26 cellular contexts compared by ENCODE assay signal in the genomic region with DNA sequence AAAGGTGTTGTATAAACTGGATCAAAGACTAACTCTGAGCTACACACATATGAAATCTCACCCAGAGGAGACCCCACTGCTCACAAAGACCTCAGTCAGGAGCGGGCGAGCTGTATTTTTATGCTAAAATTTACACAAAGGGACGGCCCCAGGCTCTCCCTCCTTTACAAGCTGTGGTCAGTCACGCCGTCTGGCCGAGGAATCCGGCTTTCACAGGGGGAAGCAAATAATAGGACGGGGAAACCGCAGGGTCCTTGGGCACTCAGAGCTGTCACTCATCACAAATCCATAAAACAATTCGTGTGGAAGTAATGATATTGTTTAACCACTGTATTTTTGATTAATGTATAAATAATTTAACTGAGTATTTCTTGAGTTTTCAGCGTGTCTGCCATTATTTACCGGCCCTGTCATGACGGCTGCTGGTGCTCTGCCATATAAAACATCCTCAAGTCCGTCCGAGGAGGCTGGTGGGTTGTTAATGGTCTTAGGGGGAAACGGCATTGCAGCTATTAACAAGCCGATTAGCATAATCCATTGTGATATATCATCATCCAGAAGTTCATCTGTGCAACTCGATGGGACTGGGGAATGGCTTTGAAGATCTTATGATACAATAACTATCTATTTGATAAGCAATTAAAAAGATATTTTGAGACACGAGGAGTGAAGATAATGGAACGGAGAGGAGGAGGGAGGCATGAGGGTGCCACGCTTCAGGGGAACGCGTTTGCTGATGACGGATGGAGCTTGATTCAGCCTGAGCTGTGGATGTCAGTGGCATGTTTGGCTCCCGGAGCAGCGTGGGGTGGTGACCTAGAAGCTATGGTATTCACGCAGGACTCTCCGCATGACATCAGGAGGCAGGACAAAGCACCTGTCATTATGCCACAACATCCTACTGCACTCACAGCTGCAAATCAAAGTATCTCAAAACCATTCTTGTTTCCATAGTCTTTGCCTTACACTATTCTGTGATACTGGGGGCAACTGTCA.
DNase-seq lines count a peak whose midpoint lies in the region; ATAC-seq and TF ChIP-seq lines count a peak whose summit lies in the region.
"Had no signal": no experiment of that assay in that cellular context is flagged by ENCODE, and none has a peak within 500 bp of the region (broad histone marks: within the 10 kb centered on the region; RNA-seq: fewer than 3 reads in every experiment).

No MANE protein-coding gene starts in this region.

- TF ChIP-seq POLR2A in IMR-90 (IDR thresholded peaks at IDR 0.05; ENCODE audit: low read depth, low read length) (no peak), heart left ventricle (IDR thresholded peaks at IDR 0.05) (no peak)

- H2AK9ac ChIP-seq in IMR-90 (replicated peaks; ENCODE audit: low read depth, low read length, poor library complexity) = peak overlapping the region; percentile 42

- H3K79me2 ChIP-seq in GM23338 (replicated peaks; ENCODE audit: insufficient read depth) = no peaks in the 10 kb centered on the region
- H3K79me2 ChIP-seq in osteoblast (ENCODE audit: insufficient read depth, low read length) = no peaks in the 10 kb centered on the region
- H3K79me2 ChIP-seq: parathyroid adenoma had no signal

- no peak overlapping the region for H4K91ac ChIP-seq in IMR-90 (ENCODE audit: insufficient read depth, low read depth, low read length)

- H3K4ac ChIP-seq in IMR-90 (ENCODE audit: low read depth, low read length) = no peak overlapping the region

- no peak overlapping the region for H4K8ac ChIP-seq in IMR-90 (ENCODE audit: low read depth in 2 of 2, low read length in 2 of 2)

- dilution Hi-C loops in IMR-90 (cut with HindIII; ENCODE audit: low sequenced_read_pairs, unreplicated experiment) = no loop called here

- no CpG with 5 or more reads among the region's 28 CpGs for WGBS in IMR-90 (ENCODE audit: extremely low coverage in 2 of 2, insufficient read length in 1 of 2), 2 experiments
- 29 to 38% (median 35%) methylated on average over 28 of the region's 28 CpGs for WGBS in heart left ventricle, 4 donors

- CTCF ChIA-PET in IMR-90 (lab: Yijun Ruan, JAX) = no interaction called here

- H3K27ac ChIP-seq in GM23338 (ENCODE audit: low read depth) (no peak overlapping the region), IMR-90 (ENCODE audit: insufficient read depth, low read length) (no peak overlapping the region), iPS-18a (ENCODE audit: low read length) (no peak overlapping the region), osteoblast (ENCODE audit: low read depth, low read length) (no peak overlapping the region), heart left ventricle (no peak overlapping the region)
- H3K27ac ChIP-seq: parathyroid adenoma, thyroid gland had no signal

- DNase-seq in GM23338 (ENCODE audit: low spot score) = peak; percentile 56
- DNase-seq in IMR-90 = no peak
- DNase-seq in osteoblast (ENCODE audit: insufficient read length, low spot score, missing footprints) = no peak
- no peak for DNase-seq in heart left ventricle
- DNase-seq in amygdala (lab: John Stamatoyannopoulos, UW) = no peak
- DNase-seq: activated CD4-positive, alpha-beta T cell treated with anti-CD3 and anti-CD28 coated beads for 4 hours; central memory CD4-positive, alpha-beta T cell; Karpas-422; mesendoderm; NCI-H1694; NCI-H2171; NCI-H524 treated with DMSO at 0.1 percent for 48 hours; RPMI8226; stimulated activated CD4-positive, alpha-beta T cell treated with anti-CD3 and anti-CD28 coated beads, Interleukin-15, amount 100 ng/mL, for 24 hours; stimulated activated naive CD8-positive, alpha-beta T cell treated with anti-CD3 and anti-CD28 coated beads, Interleukin-15, Interleukin-2, amounts not matched to agents 100 U/mL and 50 U/mL, for 24 hours; thyroid gland had no signal

- no TSS peak for BruUV-seq in IMR-90 (replicated peaks; lab: Mats Ljungman, UMichigan)

- ATAC-seq in GM23338 (peak; percentile 75), IMR-90 (ENCODE audit: low read depth) (no peak), HG03460 (IDR thresholded peaks at IDR 0.05; ENCODE audit: unreplicated experiment) (no peak), heart left ventricle (no peak), GM18907 (IDR thresholded peaks at IDR 0.05; ENCODE audit: unreplicated experiment) (no peak)
- ATAC-seq: left lobe of liver; naive thymus-derived CD4-positive, alpha-beta T cell; sciatic nerve; stimulated activated naive CD8-positive, alpha-beta T cell treated with anti-CD3 and anti-CD28 coated beads, Interleukin-15, Interleukin-2, amounts not matched to agents 100 U/mL and 50 U/mL, for 24 hours had no signal

- H3K4me1 ChIP-seq in GM23338 (ENCODE audit: insufficient read depth) = peaks cover 7% of the 10 kb centered on the region
- no peaks in the 10 kb centered on the region for H3K4me1 ChIP-seq in IMR-90 (ENCODE audit: control insufficient read depth, insufficient read depth, low read length)
- no peaks in the 10 kb centered on the region for H3K4me1 ChIP-seq in iPS-18a (ENCODE audit: control insufficient read depth, low read depth, low read length)
- H3K4me1 ChIP-seq in osteoblast (ENCODE audit: insufficient read depth, low read length) = no peaks in the 10 kb centered on the region
- H3K4me1 ChIP-seq in heart left ventricle = no peaks in the 10 kb centered on the region
- H3K4me1 ChIP-seq: parathyroid adenoma, thyroid gland had no signal

- no peaks in the 10 kb centered on the region for H3F3A ChIP-seq in GM23338 (replicated peaks; ENCODE audit: low read depth)

- H2AFZ ChIP-seq in GM23338 (no peak overlapping the region), IMR-90 (replicated peaks; ENCODE audit: low read length, poor library complexity) (no peak overlapping the region), osteoblast (ENCODE audit: low read length) (peak overlapping the region; percentile 29)
- H2AFZ ChIP-seq: parathyroid adenoma had no signal

- H3K36me3 Mint-ChIP-seq in GM23338 (ENCODE audit: low read depth) = peaks cover 19% of the 10 kb centered on the region
- H3K36me3 Mint-ChIP-seq: CD14-positive monocyte; naive thymus-derived CD4-positive, alpha-beta T cell had no signal

- no peak overlapping the region for H3K9ac ChIP-seq in IMR-90 (ENCODE audit: low read depth, low read length)
- H3K9ac ChIP-seq in iPS-18a (ENCODE audit: low read length) = no peak overlapping the region
- H3K9ac ChIP-seq: parathyroid adenoma had no signal

- POLR2A ChIA-PET in IMR-90 (lab: Charles Lee; ENCODE audit: unreplicated experiment) = no interaction called here

- H4K5ac ChIP-seq in IMR-90 (ENCODE audit: low read depth, low read length) = no peak overlapping the region

- no peak overlapping the region for H2BK20ac ChIP-seq in IMR-90 (ENCODE audit: low read depth, low read length)

- H3K9me1 ChIP-seq in IMR-90 (ENCODE audit: insufficient read depth, low read length) = no peaks in the 10 kb centered on the region

- H2BK120ac ChIP-seq in IMR-90 (ENCODE audit: low read depth, low read length) = no peak overlapping the region

- H3K9me3 Mint-ChIP-seq in GM23338 = peaks cover 88% of the 10 kb centered on the region

- peak overlapping the region; percentile 43; the same call in 1 of the 3 replicates for H3K4me3 Mint-ChIP-seq in GM23338
- H3K4me3 Mint-ChIP-seq: activated naive CD4-positive, alpha-beta T cell treated with anti-CD3 and anti-CD28 coated beads, Interleukin-2, amount 50 U/mL, for 24 hours; CD14-positive monocyte; T-helper 1 cell treated with Interleukin-12 subunit alpha and Interleukin-12 subunit beta and Interleukin-4 antibody, amounts not matched to agents 30 μg/mL and 1 μg/mL, for 36 hours had no signal

- H2BK5ac ChIP-seq in IMR-90 (ENCODE audit: low read depth, low read length, poor library complexity, severe bottlenecking) = no peak overlapping the region

- no peak overlapping the region for H2AK5ac ChIP-seq in IMR-90 (ENCODE audit: low read depth, low read length)

- H3K27ac Mint-ChIP-seq in GM23338 = no peak overlapping the region
- H3K27ac Mint-ChIP-seq: activated naive CD4-positive, alpha-beta T cell treated with anti-CD3 and anti-CD28 coated beads, Interleukin-2, amount 50 U/mL, for 24 hours; CD14-positive monocyte; T-helper 1 cell treated with Interleukin-12 subunit alpha and Interleukin-12 subunit beta and Interleukin-4 antibody, amounts not matched to agents 30 μg/mL and 1 μg/mL, for 36 hours had no signal

- H3K4me2 ChIP-seq in GM23338 (peak overlapping the region; percentile 50), IMR-90 (ENCODE audit: low read depth, low read length) (no peak overlapping the region), osteoblast (ENCODE audit: insufficient read depth, low read length) (peak overlapping the region; percentile 23)

- no peak overlapping the region for H2BK15ac ChIP-seq in IMR-90 (ENCODE audit: low read depth, low read length)

- H4K20me1 ChIP-seq in GM23338 (replicated peaks; ENCODE audit: insufficient read depth) = no peaks in the 10 kb centered on the region
- H4K20me1 ChIP-seq in IMR-90 (ENCODE audit: insufficient read depth, low read length) = no peaks in the 10 kb centered on the region
- no peaks in the 10 kb centered on the region for H4K20me1 ChIP-seq in osteoblast (ENCODE audit: insufficient read depth, low read length)

- intact Hi-C loops in IMR-90 (cut with micrococcal nuclease) = no loop called here
- intact Hi-C loops in heart left ventricle (cut with DNase I) = no loop called here

- 0 out of 2 replicates have a peak, but pooled peaks cover 3% of the 10 kb centered on the region for H3K9me2 ChIP-seq in GM23338 (ENCODE audit: insufficient read depth)

- H3K4me3 ChIP-seq in GM23338 = peak overlapping the region; percentile 41
- no peak overlapping the region for H3K4me3 ChIP-seq in IMR-90 (ENCODE audit: insufficient read depth, low read depth, low read length)
- H3K4me3 ChIP-seq in iPS-18a (ENCODE audit: low read length) = peak overlapping the region; percentile 15
- H3K4me3 ChIP-seq in osteoblast (ENCODE audit: insufficient read depth, low read length) = no peak overlapping the region
- no peak overlapping the region for H3K4me3 ChIP-seq in heart left ventricle
- H3K4me3 ChIP-seq: thyroid gland had no signal

- H3K36me3 ChIP-seq in GM23338 (ENCODE audit: insufficient read depth) (no peaks in the 10 kb centered on the region), IMR-90 (ENCODE audit: control insufficient read depth, insufficient read depth, low read length) (no peaks in the 10 kb centered on the region), iPS-18a (ENCODE audit: control insufficient read depth, low read depth, low read length) (no peaks in the 10 kb centered on the region), osteoblast (ENCODE audit: insufficient read depth, low read length) (no peaks in the 10 kb centered on the region), heart left ventricle (no peaks in the 10 kb centered on the region)
- H3K36me3 ChIP-seq: thyroid gland had no signal

- TF ChIP-seq RAD21 in IMR-90 (IDR thresholded peaks at IDR 0.05; ENCODE audit: low read length) = no peak

- H3K79me1 ChIP-seq in IMR-90 (ENCODE audit: low read depth in 1 of 2, low read length in 2 of 2) = no peaks in the 10 kb centered on the region

- no peak overlapping the region for H3K14ac ChIP-seq in IMR-90 (replicated peaks; ENCODE audit: low read depth, low read length)

- H3K23ac ChIP-seq in IMR-90 (ENCODE audit: low read depth, low read length) = no peak overlapping the region

- TF ChIP-seq CTCF in GM23338 (conservative IDR thresholded peaks at IDR 0.05; ENCODE audit: low read depth in 2 of 2) (no peak), IMR-90 (conservative IDR thresholded peaks at IDR 0.05; ENCODE audit: low read depth, low read length) (no peak), osteoblast (IDR thresholded peaks at IDR 0.05; ENCODE audit: extremely low read depth, low read depth, low read length) (no peak), heart left ventricle (IDR thresholded peaks at IDR 0.05) (no peak)

- H3K56ac ChIP-seq in IMR-90 (ENCODE audit: extremely low read depth, insufficient read depth, low read length) = no peak overlapping the region

- no peaks in the 10 kb centered on the region for H3K27me3 Mint-ChIP-seq in GM23338 (ENCODE audit: insufficient read depth, low read depth, poor library complexity)
- H3K27me3 Mint-ChIP-seq: activated naive CD4-positive, alpha-beta T cell treated with anti-CD3 and anti-CD28 coated beads, Interleukin-2, amount 50 U/mL, for 24 hours had no signal

- 0 out of 3 replicates have a peak, but pooled peaks cover 3% of the 10 kb centered on the region for H3K4me1 Mint-ChIP-seq in GM23338
- H3K4me1 Mint-ChIP-seq: activated naive CD4-positive, alpha-beta T cell treated with anti-CD3 and anti-CD28 coated beads, Interleukin-2, amount 50 U/mL, for 24 hours; CD14-positive monocyte had no signal

- H3K9me3 ChIP-seq in IMR-90 (ENCODE audit: control insufficient read depth, insufficient read depth, low read length) (peaks cover 24% of the 10 kb centered on the region), iPS-18a (ENCODE audit: control insufficient read depth, low read depth, low read length) (no peaks in the 10 kb centered on the region), osteoblast (ENCODE audit: low read depth, low read length) (no peaks in the 10 kb centered on the region), heart left ventricle (peaks cover 0 to 4% (median 0%) of the 10 kb centered on the region in 12 donors)
- H3K9me3 ChIP-seq: thyroid gland had no signal

- in situ Hi-C loops in IMR-90 (cut with MboI; ENCODE audit: low sequenced_read_pairs) = no loop called here

- no peak overlapping the region for H3K18ac ChIP-seq in IMR-90 (ENCODE audit: low read depth, low read length)

- H3K27me3 ChIP-seq in GM23338 (ENCODE audit: insufficient read depth) = no peaks in the 10 kb centered on the region
- no peaks in the 10 kb centered on the region for H3K27me3 ChIP-seq in IMR-90 (ENCODE audit: control insufficient read depth, insufficient read depth, low read length)
- no peaks in the 10 kb centered on the region for H3K27me3 ChIP-seq in iPS-18a (ENCODE audit: control insufficient read depth, insufficient read depth, low read length)
- H3K27me3 ChIP-seq in osteoblast (ENCODE audit: insufficient read depth, low read length) = no peaks in the 10 kb centered on the region
- H3K27me3 ChIP-seq in heart left ventricle = peaks cover 0 to under 1% (median 0%) of the 10 kb centered on the region in 9 donors
- H3K27me3 ChIP-seq: thyroid gland had no signal

Comparison
In these comparisons a context has a peak if more than half of its experiments do, and no peak if none do; other contexts are left out.
1. H3K4me3 ChIP-seq: peak in GM23338 (single experiment) and iPS-18a (single experiment); none in IMR-90 (single experiment), osteoblast (single experiment) and heart left ventricle (0 of 12).